ENCODE assay signal across 10 cellular contexts in the genomic region with DNA sequence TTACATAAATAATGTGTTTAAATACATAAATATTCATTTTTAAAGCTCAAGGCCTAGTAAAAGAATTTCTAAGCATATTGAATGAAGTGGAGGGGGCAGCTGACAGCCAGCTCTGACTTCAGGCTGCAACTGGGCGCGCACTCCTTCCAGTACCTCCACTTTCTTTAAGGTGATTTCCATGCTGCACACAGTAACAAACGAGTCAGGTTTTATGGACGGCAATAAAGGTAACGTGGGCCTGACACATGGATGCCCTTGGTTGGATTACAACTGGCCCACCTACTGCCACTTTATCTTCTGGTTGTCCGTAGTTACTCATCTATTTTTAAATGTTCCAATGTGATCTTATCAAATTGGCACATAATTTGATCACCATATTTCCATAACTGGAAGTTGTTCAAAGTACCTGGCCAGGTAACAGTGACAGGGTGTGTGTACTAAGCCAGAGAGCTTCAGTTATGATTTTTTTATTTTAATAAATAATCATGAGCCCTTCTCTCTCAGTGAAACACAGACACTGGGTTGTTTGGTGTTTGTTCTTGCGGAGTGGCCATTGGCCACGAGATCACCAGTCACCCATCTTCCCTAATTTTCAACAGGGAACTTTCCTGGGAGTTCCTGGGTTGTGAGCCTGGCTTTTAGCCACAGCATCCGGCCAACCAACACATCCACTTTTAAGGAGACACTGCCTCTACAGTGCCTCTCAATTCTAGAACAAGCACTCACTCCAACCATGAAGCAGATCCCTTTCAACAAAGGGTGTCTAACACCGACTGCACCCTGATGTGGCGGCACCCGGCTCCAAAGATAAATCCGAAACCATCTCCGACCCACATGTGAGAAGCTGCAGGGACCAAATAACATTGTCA. TPM values are rescaled to one million over a fixed set of nuclear protein-coding genes. Genes with fewer than 3 reads are reported as not detected.
DNase-seq lines count a peak whose midpoint lies in the region; ATAC-seq and TF ChIP-seq lines count a peak whose summit lies in the region.
"Had no signal": no experiment of that assay in that cellular context is flagged by ENCODE, and none has a peak within 500 bp of the region (broad histone marks: within the 10 kb centered on the region; RNA-seq: fewer than 3 reads in every experiment).

No MANE protein-coding gene starts in this region.

- peak overlapping the region; percentile 69 for H2AFZ ChIP-seq in osteoblast (ENCODE audit: low read length)

- ATAC-seq in GM21360 (IDR thresholded peaks at IDR 0.05; ENCODE audit: unreplicated experiment) = no peak

- intact Hi-C loops in left ventricle myocardium inferior (cut with micrococcal nuclease) = no loop called here

- peak overlapping the region; percentile 64 for H3K4me2 ChIP-seq in osteoblast (ENCODE audit: insufficient read depth, low read length)

- no peaks in the 10 kb centered on the region for H3K27me3 Mint-ChIP-seq in CD8-positive, alpha-beta memory T cell

- H4K20me1 ChIP-seq in osteoblast (ENCODE audit: insufficient read depth, low read length) = peaks cover 17% of the 10 kb centered on the region

- POLR2A ChIA-PET in CD8-positive, alpha-beta memory T cell (lab: Charles Lee) = no interaction called here
- POLR2A ChIA-PET in GM10248 (lab: Yijun Ruan, JAX) = no interaction called here

- H3K36me3 Mint-ChIP-seq in CD8-positive, alpha-beta memory T cell = peaks cover 0 to 2% (median 1%) of the 10 kb centered on the region in 3 donors

- H3K36me3 ChIP-seq in CD8-positive, alpha-beta memory T cell (ENCODE audit: insufficient read depth, low read length) = peaks cover 7% of the 10 kb centered on the region
- H3K36me3 ChIP-seq in left ventricle myocardium inferior (no peaks in the 10 kb centered on the region), osteoblast (ENCODE audit: insufficient read depth, low read length) (no peaks in the 10 kb centered on the region)
- H3K36me3 ChIP-seq: sigmoid colon, SJSA1 had no signal

- CTCF ChIA-PET in CD8-positive, alpha-beta memory T cell (lab: Charles Lee) = no interaction called here
- CTCF ChIA-PET in GM10248 (lab: Yijun Ruan, JAX) = interaction anchor here (1.0 to 3.7 kb wide), 4 partner anchors 17 to 58 kb away, joined by 3 to 10 read pairs (median 4); no protein-coding TSS in a partner anchor

- H3K4me3 ChIP-seq in CD8-positive, alpha-beta memory T cell (ENCODE audit: low read length) = no peak overlapping the region
- peak overlapping the region; percentile 37 for H3K4me3 ChIP-seq in left ventricle myocardium inferior
- peak overlapping the region; percentile 42 for H3K4me3 ChIP-seq in osteoblast (ENCODE audit: insufficient read depth, low read length)
- H3K4me3 ChIP-seq: sigmoid colon, SJSA1 had no signal

- H3K4me3 Mint-ChIP-seq in CD8-positive, alpha-beta memory T cell = no peak overlapping the region

- peaks cover 67 to 84% (median 73%) of the 10 kb centered on the region in 3 donors for H3K4me1 Mint-ChIP-seq in CD8-positive, alpha-beta memory T cell

- TF ChIP-seq CTCF in VCaP (conservative IDR thresholded peaks at IDR 0.05) (no peak), left ventricle myocardium inferior (IDR thresholded peaks at IDR 0.05; ENCODE audit: borderline replicate concordance) (no peak), osteoblast (IDR thresholded peaks at IDR 0.05; ENCODE audit: extremely low read depth, low read depth, low read length) (no peak), GM10248 (IDR thresholded peaks at IDR 0.05; ENCODE audit: control extremely low read depth, extremely low read depth, low read depth, missing control alignments) (no peak)

- no peaks in the 10 kb centered on the region for H3K9me3 ChIP-seq in CD8-positive, alpha-beta memory T cell (ENCODE audit: low read length)
- H3K9me3 ChIP-seq in left ventricle myocardium inferior (replicated peaks) (no peaks in the 10 kb centered on the region), osteoblast (ENCODE audit: low read depth, low read length) (no peaks in the 10 kb centered on the region)
- H3K9me3 ChIP-seq: sigmoid colon, SJSA1 had no signal

- H3K4me1 ChIP-seq in CD8-positive, alpha-beta memory T cell (ENCODE audit: insufficient read depth, low read length) = peaks cover 44% of the 10 kb centered on the region
- H3K4me1 ChIP-seq in left ventricle myocardium inferior (peaks cover 91% of the 10 kb centered on the region), osteoblast (ENCODE audit: insufficient read depth, low read length) (peaks cover 11% of the 10 kb centered on the region)
- H3K4me1 ChIP-seq: SJSA1 had no signal

- no peaks in the 10 kb centered on the region for H3K27me3 ChIP-seq in CD8-positive, alpha-beta memory T cell (ENCODE audit: insufficient read depth, low read length, poor library complexity, severe bottlenecking)
- H3K27me3 ChIP-seq in left ventricle myocardium inferior (ENCODE audit: low read depth) (no peaks in the 10 kb centered on the region), osteoblast (ENCODE audit: insufficient read depth, low read length) (no peaks in the 10 kb centered on the region)
- H3K27me3 ChIP-seq: sigmoid colon, SJSA1 had no signal

- peaks cover 0 to 4% (median 2%) of the 10 kb centered on the region in 5 donors for H3K9me3 Mint-ChIP-seq in CD8-positive, alpha-beta memory T cell

- peaks cover 24% of the 10 kb centered on the region for H3K79me2 ChIP-seq in osteoblast (ENCODE audit: insufficient read depth, low read length)

- DNase-seq in CD8-positive, alpha-beta memory T cell = no peak
- DNase-seq in left ventricle myocardium inferior (no peak), osteoblast (ENCODE audit: insufficient read length, low spot score, missing footprints) (no peak), GM10248 (ENCODE audit: extremely low spot score) (no peak), Kasumi-1 (lab: John Stamatoyannopoulos, UW) (no peak), NCI-H748 treated with DMSO at 0.1 percent for 48 hours (lab: John Stamatoyannopoulos, UW) (no peak)
- DNase-seq: sigmoid colon had no signal

- no peak overlapping the region for H3K27ac ChIP-seq in CD8-positive, alpha-beta memory T cell (ENCODE audit: low read depth, low read length)
- peak overlapping the region; percentile 88 for H3K27ac ChIP-seq in VCaP
- H3K27ac ChIP-seq in left ventricle myocardium inferior (replicated peaks) = peak overlapping the region; percentile 54
- H3K27ac ChIP-seq in osteoblast (ENCODE audit: low read depth, low read length) = no peak overlapping the region
- H3K27ac ChIP-seq: SJSA1 had no signal

- H3K27ac Mint-ChIP-seq in CD8-positive, alpha-beta memory T cell = peak overlapping the region in 7 of 8 donors; percentile 42 to 74 (median 47)

RNA-seq across cellular contexts. Expression of gene FOXN3, which starts 50.2 kb away (rescaled TPM):
- 10 to 100 TPM; 73.9 to 74.8 TPM for total RNA-seq in CD8-positive, alpha-beta memory T cell
- 136 TPM for polyA plus RNA-seq in CD8-positive, alpha-beta memory T cell
- total RNA-seq in left ventricle myocardium inferior (120 TPM), osteoblast (44.5 and 49.9 TPM in 2 replicates)

Comparison
In these comparisons a context has a peak if more than half of its experiments do, and no peak if none do; other contexts are left out.
1. H3K27ac ChIP-seq: peak in VCaP (single experiment) and left ventricle myocardium inferior (single experiment); none in CD8-positive, alpha-beta memory T cell (single experiment) and osteoblast (single experiment).